ENCODE assay signal across 1 cellular context in genomic region chr11:1396375-1396841, GRCh38.
TF ChIP-seq lines count a peak whose summit lies in the region.

No MANE protein-coding gene starts in this region.

TF ChIP-seq in H1, 55 proteins besides CTCF, POLR2A, EP300 and RAD21:
- TF ChIP-seq RXRA (IDR thresholded peaks at IDR 0.05; ENCODE audit: insufficient read depth, low read depth, low read length), result no peak
- TF ChIP-seq GTF2F1 (IDR thresholded peaks at IDR 0.05; ENCODE audit: borderline replicate concordance, low read depth, low read length), result no peak
- no peak for TF ChIP-seq JUN (IDR thresholded peaks at IDR 0.05; ENCODE audit: low read depth, low read length)
- TF ChIP-seq POU5F1 (IDR thresholded peaks at IDR 0.05; ENCODE audit: low read depth, low read length), result no peak
- TF ChIP-seq CTBP2 (IDR thresholded peaks at IDR 0.05; ENCODE audit: borderline replicate concordance, insufficient read depth, insufficient read length, low read length), result no peak
- no peak for TF ChIP-seq CHD2 (IDR thresholded peaks at IDR 0.05; ENCODE audit: low read length)
- TF ChIP-seq RFX5 (IDR thresholded peaks at IDR 0.05; ENCODE audit: borderline replicate concordance, low read depth, low read length), result no peak
- TF ChIP-seq ATF2 (IDR thresholded peaks at IDR 0.05; ENCODE audit: low read length), result no peak
